Comparison of ENCODE assay signal across 13 cellular contexts in the genomic region with DNA sequence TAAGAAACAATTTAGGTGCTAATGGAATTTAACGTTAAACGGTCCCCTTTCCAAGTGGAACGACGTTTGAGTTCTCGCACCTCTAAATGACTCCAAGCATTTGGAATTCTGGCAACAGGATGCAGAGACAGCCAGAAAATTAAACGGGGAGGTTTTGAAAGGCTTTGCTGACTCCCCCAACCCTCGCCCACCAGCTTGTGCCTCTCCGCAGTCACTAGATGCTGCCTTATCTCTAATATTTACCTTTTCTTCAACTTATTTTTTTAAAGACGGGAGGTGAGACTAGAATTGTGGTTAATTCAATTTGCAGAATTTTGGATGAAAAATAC. TPM values are rescaled to one million over a fixed set of nuclear protein-coding genes. Genes with fewer than 3 reads are reported as not detected.
DNase-seq lines count a peak whose midpoint lies in the region; ATAC-seq, FAIRE-seq and TF ChIP-seq lines count a peak whose summit lies in the region.
"Had no signal": no experiment of that assay in that cellular context is flagged by ENCODE, and none has a peak within 500 bp of the region (broad histone marks: within the 10 kb centered on the region; RNA-seq: fewer than 3 reads in every experiment).

No MANE protein-coding gene starts in this region.

- H3K27ac Mint-ChIP-seq in activated T-cell treated with anti-CD3 and anti-CD28 coated beads, Interleukin-2, amount 50 U/mL, for 72 hours = peak overlapping the region; percentile 72
- H3K27ac Mint-ChIP-seq in progenitor cell of endocrine pancreas = peak overlapping the region; percentile 29

- TF ChIP-seq POLR2A in H1 (IDR thresholded peaks at IDR 0.05; ENCODE audit: control extremely low read depth in 1 of 2, low read depth in 2 of 2, low read length in 2 of 2) (no peak), prostate gland (IDR thresholded peaks at IDR 0.05) (no peak)

- TF ChIP-seq RAD21 in H1 (IDR thresholded peaks at IDR 0.05 in 1 of 2, conservative IDR thresholded peaks at IDR 0.05 in 1 of 2; ENCODE audit: low read depth in 2 of 2, low read length in 2 of 2) = no peak

- H2BK120ac ChIP-seq in H1 (replicated peaks; ENCODE audit: low read depth, low read length) = peak overlapping the region; percentile 75

- peaks cover 2 to 6% of the 10 kb centered on the region in 2 donors for H3K36me3 Mint-ChIP-seq in activated T-cell treated with anti-CD3 and anti-CD28 coated beads, Interleukin-2, amount 50 U/mL, for 72 hours (ENCODE audit: insufficient read depth in 2 of 2)
- no peaks in the 10 kb centered on the region for H3K36me3 Mint-ChIP-seq in activated T-cell treated with anti-CD3 and anti-CD28 coated beads, Interleukin-2, amount 50 U/mL, for 4 hours (ENCODE audit: insufficient read depth)
- H3K36me3 Mint-ChIP-seq in progenitor cell of endocrine pancreas (ENCODE audit: insufficient read depth) = no peaks in the 10 kb centered on the region

- H3K27me3 ChIP-seq in H1 (replicated peaks in 1 of 4; ENCODE audit: control insufficient read depth in 3 of 4, extremely low read depth in 1 of 4, insufficient read depth in 3 of 4, low read length in 3 of 4) (peaks cover 0 to 12% (median 2%) of the 10 kb centered on the region in 4 experiments; a peak in 5 of 7 replicates), prostate gland (replicated peaks; ENCODE audit: insufficient read depth) (peaks cover 67% of the 10 kb centered on the region)

- intact Hi-C loops in prostate gland (cut with DNase I) = no loop called here

- peak overlapping the region; percentile 90 for H3K56ac ChIP-seq in H1 (replicated peaks; ENCODE audit: insufficient read length, low read depth, low read length)

- no peak overlapping the region for H3K4ac ChIP-seq in H1 (replicated peaks; ENCODE audit: insufficient read length, low read depth, low read length)

- no peak overlapping the region for H2BK12ac ChIP-seq in H1 (ENCODE audit: low read depth, low read length)

- no peaks in the 10 kb centered on the region; the same call in 1 of the 2 replicates for H3K79me1 ChIP-seq in H1 (ENCODE audit: low read depth, low read length)

- peaks cover 21 to 63% of the 10 kb centered on the region in 2 experiments for H3K79me2 ChIP-seq in H1 (ENCODE audit: control insufficient read depth in 1 of 2, insufficient read depth in 2 of 2, low read length in 2 of 2)

- peak overlapping the region; percentile 93 to 96 (median 94) for H3K4me3 ChIP-seq in H1 (ENCODE audit: extremely low read depth in 1 of 4, insufficient read depth in 2 of 4, low read depth in 3 of 4, low read length in 4 of 4)
- H3K4me3 ChIP-seq in prostate gland = no peak overlapping the region
- H3K4me3 ChIP-seq: heart right ventricle had no signal

- H2BK20ac ChIP-seq in H1 (ENCODE audit: low read length) = no peak overlapping the region

- H3K18ac ChIP-seq in H1 (ENCODE audit: extremely low read depth, low read length) = peak overlapping the region; percentile 85; the same call in 1 of the 2 replicates

- H3K4me1 ChIP-seq in H1 (replicated peaks in 1 of 4; ENCODE audit: control insufficient read depth in 3 of 4, insufficient read depth in 4 of 4, low read length in 3 of 4) (peaks cover 0 to 14% (median 1%) of the 10 kb centered on the region in 4 experiments; a peak in 6 of 7 replicates), prostate gland (replicated peaks) (peaks cover 11% of the 10 kb centered on the region)

- peaks cover 59% of the 10 kb centered on the region for H3K27me3 Mint-ChIP-seq in activated T-cell treated with anti-CD3 and anti-CD28 coated beads, Interleukin-2, amount 50 U/mL, for 72 hours (ENCODE audit: low read depth)
- H3K27me3 Mint-ChIP-seq in activated T-cell treated with anti-CD3 and anti-CD28 coated beads, Interleukin-2, amount 50 U/mL, for 4 hours (ENCODE audit: low read depth) = peaks cover 61% of the 10 kb centered on the region
- H3K27me3 Mint-ChIP-seq in progenitor cell of endocrine pancreas = peaks cover 67% of the 10 kb centered on the region

- peaks cover 18 to 27% of the 10 kb centered on the region in 2 experiments for H4K20me1 ChIP-seq in H1 (replicated peaks in 1 of 2; ENCODE audit: control insufficient read depth in 1 of 2, insufficient read depth in 2 of 2, low read length in 2 of 2)

- H3K14ac ChIP-seq in H1 (ENCODE audit: insufficient read length) = no peak overlapping the region

- peak overlapping the region; percentile 76 to 88 (median 82) for H3K9ac ChIP-seq in H1 (replicated peaks in 1 of 4; ENCODE audit: extremely low read depth in 1 of 4, low read depth in 3 of 4, low read length in 3 of 4)

- peaks cover 18 to 48% (median 31%) of the 10 kb centered on the region in 4 experiments; a peak in 6 of 8 replicates for H3K36me3 ChIP-seq in H1 (ENCODE audit: control insufficient read depth in 2 of 4, insufficient read depth in 4 of 4, low read length in 3 of 4)
- no peaks in the 10 kb centered on the region for H3K36me3 ChIP-seq in prostate gland
- H3K36me3 ChIP-seq: heart right ventricle had no signal

- H3K4me2 ChIP-seq in H1 (ENCODE audit: insufficient read depth in 1 of 2, low read depth in 2 of 2, low read length in 2 of 2) = peak overlapping the region; percentile 83 to 95

- POLR2A ChIA-PET in H1 (lab: Charles Lee; ENCODE audit: partially characterized antibody) = interaction anchor here (1.2 to 11.2 kb wide), 7 partner anchors 9 to 378 kb away, joined by 3 to 145 read pairs (median 39); partner anchors contain the start of genes CLYBL and ZIC5

- no peak for FAIRE-seq in H1 (lab: Jason Lieb, UNC)

- H3K9me3 ChIP-seq in H1 (ENCODE audit: insufficient read depth in 2 of 2, low read depth in 1 of 2, low read length in 1 of 2) = no peaks in the 10 kb centered on the region; a peak in 1 of 4 replicates
- H3K9me3 ChIP-seq in prostate gland = no peaks in the 10 kb centered on the region
- H3K9me3 ChIP-seq: heart right ventricle had no signal

- no peak for DNase-seq in activated T-cell treated with anti-CD3 and anti-CD28 coated beads, Interleukin-2, amount 50 U/mL, for 72 hours
- no peak for DNase-seq in activated T-cell treated with anti-CD3 and anti-CD28 coated beads, Interleukin-2, amount 50 U/mL, for 4 hours
- DNase-seq in RKO (ENCODE audit: low spot score) = peak; percentile 23
- DNase-seq in H1 (ENCODE audit: low read depth in 1 of 2, low spot score in 2 of 2) = peak in 1 of 2 experiments; percentile 40
- DNase-seq in progenitor cell of endocrine pancreas (ENCODE audit: low spot score, unreplicated experiment) = no peak
- DNase-seq in prostate gland (ENCODE audit: low spot score) = no peak
- DNase-seq in NCI-H2227 (lab: John Stamatoyannopoulos, UW; ENCODE audit: unreplicated experiment) = no peak
- DNase-seq: activated gamma-delta T cell; effector CD8-positive, alpha-beta T cell; HCEC 1CT; heart right ventricle; NCI-H1105 had no signal

- TF ChIP-seq CTCF in H1 (IDR thresholded peaks at IDR 0.05; ENCODE audit: control extremely low read depth in 1 of 3, insufficient read depth in 1 of 3, low read depth in 1 of 3, low read length in 3 of 3) (no peak), progenitor cell of endocrine pancreas (IDR thresholded peaks at IDR 0.05; ENCODE audit: unreplicated experiment) (no peak), prostate gland (IDR thresholded peaks at IDR 0.05) (no peak)

- no peak overlapping the region for H2BK15ac ChIP-seq in H1 (ENCODE audit: low read length)

- no peak overlapping the region for H4K8ac ChIP-seq in H1 (ENCODE audit: extremely low read depth, insufficient read depth, low read length)

- no peak overlapping the region for H4K5ac ChIP-seq in H1 (ENCODE audit: insufficient read length, low read depth, low read length)

- TF ChIP-seq EP300 in H1 (IDR thresholded peaks at IDR 0.05; ENCODE audit: borderline replicate concordance in 1 of 2, low read depth in 2 of 2, low read length in 2 of 2) = no peak

- 2% methylated on average over 9 of the region's 9 CpGs; no CpG with 5 or more reads in 1 of the 2 experiments for WGBS in H1 (ENCODE audit: extremely low coverage in 1 of 2, insufficient coverage in 1 of 2, insufficient read length in 1 of 2, insufficient replicate concordance in 2 of 2, low coverage in 1 of 2, low lambda C conversion rate in 2 of 2, missing lambda C conversion rate in 1 of 2), 2 experiments
- 11% methylated on average over 9 of the region's 9 CpGs for WGBS in prostate gland

- no peak overlapping the region for H2AFZ ChIP-seq in H1 (ENCODE audit: low read length)

- no peak overlapping the region for H3K23ac ChIP-seq in H1 (ENCODE audit: insufficient read length)

- no peaks in the 10 kb centered on the region for H3K9me3 Mint-ChIP-seq in activated T-cell treated with anti-CD3 and anti-CD28 coated beads, Interleukin-2, amount 50 U/mL, for 72 hours
- H3K9me3 Mint-ChIP-seq in activated T-cell treated with anti-CD3 and anti-CD28 coated beads, Interleukin-2, amount 50 U/mL, for 4 hours = no peaks in the 10 kb centered on the region
- no peaks in the 10 kb centered on the region for H3K9me3 Mint-ChIP-seq in progenitor cell of endocrine pancreas (ENCODE audit: low read depth)

- ATAC-seq in activated T-cell treated with anti-CD3 and anti-CD28 coated beads, Interleukin-2, amount 50 U/mL, for 72 hours (replicated peaks in 1 of 2) = no peak
- ATAC-seq in activated T-cell treated with anti-CD3 and anti-CD28 coated beads, Interleukin-2, amount 50 U/mL, for 4 hours = no peak
- ATAC-seq in esophagus mucosa = no peak
- ATAC-seq: heart right ventricle had no signal

- no peak overlapping the region for H2BK5ac ChIP-seq in H1 (ENCODE audit: low read depth, low read length)

- CTCF ChIA-PET in H1 (lab: Charles Lee; ENCODE audit: partially characterized antibody) = interaction anchor here (0.9 to 2.5 kb wide), 8 partner anchors 14 to 251 kb away, joined by 3 to 10 read pairs (median 4); no protein-coding TSS in a partner anchor

- H3K4me1 Mint-ChIP-seq in activated T-cell treated with anti-CD3 and anti-CD28 coated beads, Interleukin-2, amount 50 U/mL, for 72 hours (ENCODE audit: low read depth) = peaks cover 8% of the 10 kb centered on the region
- peaks cover 19% of the 10 kb centered on the region for H3K4me1 Mint-ChIP-seq in activated T-cell treated with anti-CD3 and anti-CD28 coated beads, Interleukin-2, amount 50 U/mL, for 4 hours (ENCODE audit: low read depth)
- peaks cover 1% of the 10 kb centered on the region for H3K4me1 Mint-ChIP-seq in progenitor cell of endocrine pancreas (ENCODE audit: low read depth)

- H3K4me3 Mint-ChIP-seq in activated T-cell treated with anti-CD3 and anti-CD28 coated beads, Interleukin-2, amount 50 U/mL, for 72 hours = peak overlapping the region; percentile 10 to 52
- no peak overlapping the region for H3K4me3 Mint-ChIP-seq in activated T-cell treated with anti-CD3 and anti-CD28 coated beads, Interleukin-2, amount 50 U/mL, for 4 hours
- no peak overlapping the region for H3K4me3 Mint-ChIP-seq in progenitor cell of endocrine pancreas (ENCODE audit: low read depth)

- H3K27ac ChIP-seq in H1 (ENCODE audit: low read depth, low read length) (no peak overlapping the region), prostate gland (no peak overlapping the region)
- H3K27ac ChIP-seq: heart right ventricle had no signal

- no peak overlapping the region for H2AK5ac ChIP-seq in H1 (ENCODE audit: low read depth, low read length)

- H3K23me2 ChIP-seq in H1 (ENCODE audit: low read depth, low read length) = peaks cover 32% of the 10 kb centered on the region

- H4K91ac ChIP-seq in H1 (replicated peaks; ENCODE audit: insufficient read length, low read length) = peak overlapping the region; percentile 57

RNA-seq across cellular contexts. Expression of gene ZIC2, which starts 2.5 kb away (rescaled TPM):
- under 1 TPM in 1 of 2 donors, not detected in 1; 0.25 TPM for total RNA-seq in activated T-cell treated with anti-CD3 and anti-CD28 coated beads, Interleukin-2, amount 50 U/mL, for 72 hours
- total RNA-seq in activated T-cell treated with anti-CD3 and anti-CD28 coated beads, Interleukin-2, amount 50 U/mL, for 4 hours = under 1 TPM in 2 of 3 donors, not detected in 1; 0.13 to 0.21 TPM
- 372 and 429 TPM in 2 replicates for total RNA-seq in H1 (2021; fragmentation: NEBNext Ultra II Directional; extraction: Animal tissue kit (Norgen Biotek cat#: 25700))
- 53.2 and 67.1 TPM in 2 replicates for polyA plus RNA-seq in H1 (2011; rRNA removed)
- 54.3 TPM for polyA plus RNA-seq in H1 (2011; cell fraction: cytosol; rRNA removed)
- polyA plus RNA-seq in H1 (2011; cell fraction: nucleus; rRNA removed) = 212 TPM
- 149 to 263 TPM (median 185 TPM) in 4 replicates for polyA plus RNA-seq in H1 (2012, experiment 1 of 2)
- polyA plus RNA-seq in H1 (2012, experiment 2 of 2) = 87.1 TPM
- polyA plus RNA-seq in H1 (2013, experiment 1 of 2) = 140 TPM
- polyA plus RNA-seq in H1 (2013, experiment 2 of 2) = 134 TPM
- 32.3 and 40.3 TPM in 2 replicates for polyA minus RNA-seq in H1 (2011; rRNA and poly(A)+ RNA removed)
- polyA minus RNA-seq in H1 (2011; cell fraction: cytosol; rRNA and poly(A)+ RNA removed) = 164 TPM
- 103 TPM for polyA minus RNA-seq in H1 (2011; cell fraction: nucleus; rRNA and poly(A)+ RNA removed)
- total RNA-seq in progenitor cell of endocrine pancreas (0.13 TPM in 1 of 2 replicates, not detected in the other), esophagus mucosa (0.04 TPM), prostate gland (under 1 TPM; 0.05 to 0.51 TPM)
- total RNA-seq: heart right ventricle had no signal
- polyA plus RNA-seq: heart right ventricle had no signal

RNA-seq across cellular contexts. Expression of gene ZIC5, which starts 12.5 kb away (rescaled TPM):
- not detected for total RNA-seq in activated T-cell treated with anti-CD3 and anti-CD28 coated beads, Interleukin-2, amount 50 U/mL, for 72 hours
- total RNA-seq in activated T-cell treated with anti-CD3 and anti-CD28 coated beads, Interleukin-2, amount 50 U/mL, for 4 hours = not detected
- 51.0 and 52.7 TPM in 2 replicates for total RNA-seq in H1 (2021; fragmentation: NEBNext Ultra II Directional; extraction: Animal tissue kit (Norgen Biotek cat#: 25700))
- polyA plus RNA-seq in H1 (2011; rRNA removed) = 14.2 and 14.8 TPM in 2 replicates
- 13.2 TPM for polyA plus RNA-seq in H1 (2011; cell fraction: cytosol; rRNA removed)
- 22.7 TPM for polyA plus RNA-seq in H1 (2011; cell fraction: nucleus; rRNA removed)
- polyA plus RNA-seq in H1 (2012, experiment 1 of 2) = 16.2 to 29.3 TPM (median 20.3 TPM) in 4 replicates
- polyA plus RNA-seq in H1 (2012, experiment 2 of 2) = 15.1 TPM
- polyA plus RNA-seq in H1 (2013, experiment 1 of 2) = 31.4 TPM
- 28.2 TPM for polyA plus RNA-seq in H1 (2013, experiment 2 of 2)
- polyA minus RNA-seq in H1 (2011; rRNA and poly(A)+ RNA removed) = 16.6 and 20.0 TPM in 2 replicates
- polyA minus RNA-seq in H1 (2011; cell fraction: cytosol; rRNA and poly(A)+ RNA removed) = 22.3 TPM
- polyA minus RNA-seq in H1 (2011; cell fraction: nucleus; rRNA and poly(A)+ RNA removed) = 42.4 TPM
- not detected in 2 replicates for total RNA-seq in progenitor cell of endocrine pancreas
- total RNA-seq in esophagus mucosa = not detected
- total RNA-seq in prostate gland = under 1 TPM; 0.09 to 0.45 TPM
- total RNA-seq: heart right ventricle had no signal
- polyA plus RNA-seq: heart right ventricle had no signal

Comparison
In these comparisons a context has a peak if more than half of its experiments do, and no peak if none do; other contexts are left out.
1. H3K4me3 Mint-ChIP-seq: peak in activated T-cell treated with anti-CD3 and anti-CD28 coated beads, Interleukin-2, amount 50 U/mL, for 72 hours (2 of 2); none in activated T-cell treated with anti-CD3 and anti-CD28 coated beads, Interleukin-2, amount 50 U/mL, for 4 hours (single experiment) and progenitor cell of endocrine pancreas (single experiment).
2. H3K4me3 ChIP-seq: peak in H1 (4 of 4); none in prostate gland (0 of 2).
3. RNA of gene ZIC2, which starts 2.5 kb away (total RNA-seq): 372 to 429 TPM in H1; 0.05 to 0.51 TPM in prostate gland, 0.25 TPM in activated T-cell treated with anti-CD3 and anti-CD28 coated beads, Interleukin-2, amount 50 U/mL, for 72 hours, 0.13 to 0.21 TPM in activated T-cell treated with anti-CD3 and anti-CD28 coated beads, Interleukin-2, amount 50 U/mL, for 4 hours, 0.13 TPM in progenitor cell of endocrine pancreas and 0.04 TPM in esophagus mucosa (single experiment); every median in the first group is over 100 times any median in the second.
4. RNA of gene ZIC5, which starts 12.5 kb away (total RNA-seq): 51.0 to 52.7 TPM in H1; 0.09 to 0.45 TPM in prostate gland, not detected in activated T-cell treated with anti-CD3 and anti-CD28 coated beads, Interleukin-2, amount 50 U/mL, for 72 hours, not detected in activated T-cell treated with anti-CD3 and anti-CD28 coated beads, Interleukin-2, amount 50 U/mL, for 4 hours, not detected in progenitor cell of endocrine pancreas and not detected in esophagus mucosa (single experiment); every median in the first group is over 10 times any median in the second.